1 cellular context compared by ENCODE assay signal in genomic region chr2:241218131-241219029, GRCh38.
A peak's percentile ranks its signal among the peaks of the same experiment; 100 is the strongest.
TF ChIP-seq lines count a peak whose summit lies in the region.

No MANE protein-coding gene starts in this region.

TF ChIP-seq in HepG2, 621 proteins besides CTCF, POLR2A, EP300 and RAD21 (continued from another document):
- TF ChIP-seq BCLAF1 (IDR thresholded peaks at IDR 0.05) (no peak), IKZF4 (CRISPR knock-in tag; IDR thresholded peaks at IDR 0.05; ENCODE audit: borderline replicate concordance, low read depth, not compliant biosample characterization) (peak; percentile 73), THAP8 (CRISPR knock-in tag; IDR thresholded peaks at IDR 0.05; ENCODE audit: borderline replicate concordance) (no peak), ZNF574 (CRISPR knock-in tag; IDR thresholded peaks at IDR 0.05) (no peak), ZNF33A (CRISPR knock-in tag; IDR thresholded peaks at IDR 0.05; ENCODE audit: borderline replicate concordance) (no peak), GFI1 (CRISPR knock-in tag; IDR thresholded peaks at IDR 0.05; ENCODE audit: borderline replicate concordance) (no peak), KLF13 (CRISPR knock-in tag; IDR thresholded peaks at IDR 0.05) (0 out of 2 replicates have a peak, but pooled peaks have one; percentile 54), SYNCRIP (IDR thresholded peaks at IDR 0.05; ENCODE audit: insufficient read depth, low read depth, low read length) (no peak), ZNF687 (CRISPR knock-in tag; IDR thresholded peaks at IDR 0.05) (peak; percentile 48), HOXA7 (CRISPR knock-in tag; IDR thresholded peaks at IDR 0.05) (0 out of 2 replicates have a peak, but pooled peaks have one; percentile 6), FOXP1 (IDR thresholded peaks at IDR 0.05) (no peak), FOXP1 (CRISPR knock-in tag; IDR thresholded peaks at IDR 0.05) (no peak), ZFP36L2 (CRISPR knock-in tag; IDR thresholded peaks at IDR 0.05) (no peak), REPIN1 (CRISPR knock-in tag; IDR thresholded peaks at IDR 0.05; ENCODE audit: borderline replicate concordance, low read depth) (no peak), ZNF563 (CRISPR knock-in tag; IDR thresholded peaks at IDR 0.05) (peak; percentile 47; the same call in 1 of the 2 replicates), ZNF496 (CRISPR knock-in tag; IDR thresholded peaks at IDR 0.05; ENCODE audit: insufficient replicate concordance) (no peak), MIXL1 (CRISPR knock-in tag; IDR thresholded peaks at IDR 0.05) (peak; percentile 15; the same call in 1 of the 2 replicates), SMARCE1 (IDR thresholded peaks at IDR 0.05; ENCODE audit: borderline replicate concordance) (no peak), HNRNPLL (IDR thresholded peaks at IDR 0.05; ENCODE audit: low read depth, low read length, poor library complexity, severe bottlenecking) (no peak), PRPF4 (IDR thresholded peaks at IDR 0.05; ENCODE audit: low read depth, low read length, poor library complexity, severe bottlenecking) (no peak), SSRP1 (CRISPR knock-in tag; IDR thresholded peaks at IDR 0.05) (0 out of 2 replicates have a peak, but pooled peaks have one; percentile 24), ARNT (IDR thresholded peaks at IDR 0.05) (no peak), SP5 (CRISPR knock-in tag; IDR thresholded peaks at IDR 0.05; ENCODE audit: borderline replicate concordance, low read depth) (peak; percentile 84), ZBTB43 (CRISPR knock-in tag; conservative IDR thresholded peaks at IDR 0.05) (0 out of 2 replicates have a peak, but pooled peaks have one; percentile 37), FOXO4 (CRISPR knock-in tag; conservative IDR thresholded peaks at IDR 0.05) (0 out of 2 replicates have a peak, but pooled peaks have one; percentile 93), ZNF251 (CRISPR knock-in tag; IDR thresholded peaks at IDR 0.05) (peak; percentile 91), MATR3 (CRISPR knock-in tag; IDR thresholded peaks at IDR 0.05) (no peak), HDAC6 (IDR thresholded peaks at IDR 0.05; ENCODE audit: low read depth, low read length) (no peak), ZSCAN25 (CRISPR knock-in tag; IDR thresholded peaks at IDR 0.05) (no peak), CHCHD3 (CRISPR knock-in tag; IDR thresholded peaks at IDR 0.05) (peak; percentile 92; the same call in 1 of the 2 replicates), SNAI1 (CRISPR knock-in tag; IDR thresholded peaks at IDR 0.05; ENCODE audit: borderline replicate concordance) (no peak), ZNF747 (CRISPR knock-in tag; IDR thresholded peaks at IDR 0.05; ENCODE audit: borderline replicate concordance) (no peak), ARNTL (CRISPR knock-in tag; IDR thresholded peaks at IDR 0.05) (no peak), ZFP62 (CRISPR knock-in tag; IDR thresholded peaks at IDR 0.05) (no peak), KLF12 (CRISPR knock-in tag; IDR thresholded peaks at IDR 0.05; ENCODE audit: borderline replicate concordance) (0 out of 2 replicates have a peak, but pooled peaks have one; percentile 56), ZFP36L1 (CRISPR knock-in tag; IDR thresholded peaks at IDR 0.05) (peak; percentile 14; the same call in 1 of the 2 replicates), PREB (CRISPR knock-in tag; IDR thresholded peaks at IDR 0.05) (no peak), ZNF556 (CRISPR knock-in tag; IDR thresholded peaks at IDR 0.05; ENCODE audit: borderline replicate concordance) (no peak), RELA (CRISPR knock-in tag; IDR thresholded peaks at IDR 0.05) (no peak), ZBTB7B (CRISPR knock-in tag; IDR thresholded peaks at IDR 0.05) (no peak), ZFP90 (CRISPR knock-in tag; IDR thresholded peaks at IDR 0.05; ENCODE audit: borderline replicate concordance) (0 out of 2 replicates have a peak, but pooled peaks have one; percentile 59), TIGD3 (CRISPR knock-in tag; IDR thresholded peaks at IDR 0.05; ENCODE audit: borderline replicate concordance) (0 out of 2 replicates have a peak, but pooled peaks have one; percentile 46)
